Comparison of ENCODE assay signal across 8 cellular contexts in the genomic region with DNA sequence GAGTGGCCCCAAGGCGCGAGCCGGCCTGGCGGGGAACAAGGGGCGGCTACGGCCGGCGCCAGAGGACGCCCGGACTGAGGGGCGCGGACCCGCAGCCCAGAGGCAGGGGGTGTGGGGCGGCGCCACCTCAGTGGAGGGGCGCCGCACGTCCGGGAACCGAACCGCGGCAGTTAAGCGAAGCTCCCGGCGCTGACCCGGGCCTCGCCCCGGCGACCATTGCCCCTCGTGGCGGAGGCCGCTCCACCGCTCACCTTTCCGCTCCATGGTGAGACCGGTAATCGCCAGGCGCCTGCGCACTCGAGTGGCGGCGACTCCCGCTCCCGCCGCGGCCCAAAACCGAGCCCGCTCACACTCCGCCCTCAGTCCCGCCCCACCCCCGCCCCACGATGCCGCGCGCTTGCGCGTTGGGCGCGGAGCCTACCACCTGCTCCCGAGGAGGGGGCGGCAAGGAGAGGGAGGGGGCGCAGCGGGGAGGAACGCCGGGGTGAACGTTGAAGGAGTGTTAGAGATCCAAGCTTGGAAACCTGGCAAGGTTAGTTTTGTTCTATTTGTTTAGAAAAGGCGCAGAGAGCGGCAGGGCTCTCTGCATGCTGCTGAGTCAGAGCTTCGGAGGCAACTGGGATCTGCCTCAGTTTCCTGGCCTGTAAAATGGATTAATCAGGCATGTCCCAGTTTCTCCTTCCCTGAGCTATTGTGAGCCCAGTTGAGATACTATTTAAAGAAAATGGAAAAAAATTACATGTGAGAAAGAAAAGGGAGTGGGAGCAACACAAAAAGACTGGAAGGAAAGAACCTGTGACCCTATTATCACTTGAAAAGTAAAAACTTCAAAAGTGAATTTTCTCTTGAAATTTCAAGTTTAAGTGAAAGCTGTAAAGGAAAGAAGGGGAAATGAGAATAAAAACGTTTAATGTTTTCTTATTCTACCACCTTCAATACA. TPM values are rescaled to one million over a fixed set of nuclear protein-coding genes. Genes with fewer than 3 reads are reported as not detected.
DNase-seq lines count a peak whose midpoint lies in the region; ATAC-seq, FAIRE-seq and TF ChIP-seq lines count a peak whose summit lies in the region.

A gene (minus strand): TSS at position 306 of the 940 bp plus-strand sequence. CDS start 42 bp downstream, at position 264.

- no peak for TF ChIP-seq CTCF in left ventricle myocardium inferior (IDR thresholded peaks at IDR 0.05; ENCODE audit: borderline replicate concordance)
- TF ChIP-seq CTCF in prostate gland (IDR thresholded peaks at IDR 0.05) = no peak
- TF ChIP-seq CTCF in upper lobe of right lung (IDR thresholded peaks at IDR 0.05) = no peak

- no peaks in the 10 kb centered on the region for H3K27me3 Mint-ChIP-seq in T-helper 1 cell treated with Interleukin-12 subunit alpha and Interleukin-12 subunit beta and Interleukin-4 antibody, amounts not matched to agents 30 μg/mL and 1 μg/mL, for 36 hours (ENCODE audit: low read depth)

- peak within 1 kb of the TSS; percentile 82 for H3K27ac ChIP-seq in left ventricle myocardium inferior (replicated peaks)
- H3K27ac ChIP-seq in prostate gland = peak within 1 kb of the TSS; percentile 62 to 75
- peak within 1 kb of the TSS; percentile 73 for H3K27ac ChIP-seq in upper lobe of right lung

- peak; percentile 87 for DNase-seq in GM12892 (ENCODE audit: insufficient read length)
- peak; percentile 47 for DNase-seq in NCI-H1436 treated with DMSO at 0.1 percent for 48 hours (lab: John Stamatoyannopoulos, UW)
- peak; percentile 73 for DNase-seq in amniotic epithelial cell (ENCODE audit: low read depth)
- DNase-seq in left ventricle myocardium inferior = peak; percentile 89
- DNase-seq in prostate gland (ENCODE audit: low spot score) = peak; percentile 84
- DNase-seq in upper lobe of right lung = peak; percentile 95

- H3K9me3 ChIP-seq in left ventricle myocardium inferior (replicated peaks) = no peaks in the 10 kb centered on the region
- no peaks in the 10 kb centered on the region for H3K9me3 ChIP-seq in prostate gland
- H3K9me3 ChIP-seq in upper lobe of right lung = no peaks in the 10 kb centered on the region

- peak within 1 kb of the TSS; percentile 96 for H3K4me3 Mint-ChIP-seq in T-helper 1 cell treated with Interleukin-12 subunit alpha and Interleukin-12 subunit beta and Interleukin-4 antibody, amounts not matched to agents 30 μg/mL and 1 μg/mL, for 36 hours

- ATAC-seq in HG02798 (IDR thresholded peaks at IDR 0.05; ENCODE audit: poor library complexity, unreplicated experiment) (peak; percentile 88), upper lobe of right lung (peak; percentile 96)

- H3K9me3 Mint-ChIP-seq in T-helper 1 cell treated with Interleukin-12 subunit alpha and Interleukin-12 subunit beta and Interleukin-4 antibody, amounts not matched to agents 30 μg/mL and 1 μg/mL, for 36 hours = no peaks in the 10 kb centered on the region

- TF ChIP-seq POLR2A in GM12892 (IDR thresholded peaks at IDR 0.05; ENCODE audit: low read depth, low read length) (peak; percentile 95), prostate gland (IDR thresholded peaks at IDR 0.05) (peak; percentile 86)

- no peaks in the 10 kb centered on the region for H3K27me3 ChIP-seq in left ventricle myocardium inferior (ENCODE audit: low read depth)
- no peaks in the 10 kb centered on the region for H3K27me3 ChIP-seq in prostate gland (replicated peaks; ENCODE audit: insufficient read depth)
- H3K27me3 ChIP-seq in upper lobe of right lung = no peaks in the 10 kb centered on the region

- intact Hi-C loops in left ventricle myocardium inferior (cut with micrococcal nuclease) = no loop called here
- intact Hi-C loops in prostate gland (cut with DNase I) = no loop called here
- intact Hi-C loops in upper lobe of right lung (cut with DNase I) = no loop called here

- FAIRE-seq in GM12892 (lab: Jason Lieb, UNC) = peak; percentile 92

- H3K4me3 ChIP-seq in left ventricle myocardium inferior (peak within 1 kb of the TSS; percentile 91), prostate gland (peak within 1 kb of the TSS; percentile 86 to 89), upper lobe of right lung (peak within 1 kb of the TSS; percentile 80)

- 1% methylated on average over 41 of the region's 69 CpGs for WGBS in prostate gland

- H3K4me1 Mint-ChIP-seq in T-helper 1 cell treated with Interleukin-12 subunit alpha and Interleukin-12 subunit beta and Interleukin-4 antibody, amounts not matched to agents 30 μg/mL and 1 μg/mL, for 36 hours (ENCODE audit: low read depth) = peaks cover 44% of the 10 kb centered on the region

- peak within 1 kb of the TSS; percentile 95 for H3K27ac Mint-ChIP-seq in T-helper 1 cell treated with Interleukin-12 subunit alpha and Interleukin-12 subunit beta and Interleukin-4 antibody, amounts not matched to agents 30 μg/mL and 1 μg/mL, for 36 hours

- H3K4me1 ChIP-seq in left ventricle myocardium inferior (peaks cover 37% of the 10 kb centered on the region), prostate gland (replicated peaks) (no peaks in the 10 kb centered on the region), upper lobe of right lung (peaks cover 24% of the 10 kb centered on the region)

- no peaks in the 10 kb centered on the region for H3K36me3 ChIP-seq in left ventricle myocardium inferior
- no peaks in the 10 kb centered on the region for H3K36me3 ChIP-seq in prostate gland
- H3K36me3 ChIP-seq in upper lobe of right lung = no peaks in the 10 kb centered on the region

- peaks cover 13% of the 10 kb centered on the region for H3K36me3 Mint-ChIP-seq in T-helper 1 cell treated with Interleukin-12 subunit alpha and Interleukin-12 subunit beta and Interleukin-4 antibody, amounts not matched to agents 30 μg/mL and 1 μg/mL, for 36 hours (ENCODE audit: low read depth)

RNA-seq across cellular contexts. Expression of the gene that starts here (rescaled TPM):
- polyA plus RNA-seq in GM12892 (2012; ENCODE audit: missing spikeins) = 49.8 TPM
- total RNA-seq in left ventricle myocardium inferior = 18.4 TPM
- 10 to 100 TPM; 19.4 to 59.4 TPM for total RNA-seq in prostate gland
- 40.6 TPM for total RNA-seq in upper lobe of right lung

Comparison
In these comparisons a context has a peak if more than half of its experiments do, and no peak if none do; other contexts are left out.
1. Peak in every context shown above with its lines: DNase-seq, ATAC-seq, H3K4me3 ChIP-seq and H3K27ac ChIP-seq.